Comparison of ENCODE assay signal across 17 cellular contexts in the genomic region with DNA sequence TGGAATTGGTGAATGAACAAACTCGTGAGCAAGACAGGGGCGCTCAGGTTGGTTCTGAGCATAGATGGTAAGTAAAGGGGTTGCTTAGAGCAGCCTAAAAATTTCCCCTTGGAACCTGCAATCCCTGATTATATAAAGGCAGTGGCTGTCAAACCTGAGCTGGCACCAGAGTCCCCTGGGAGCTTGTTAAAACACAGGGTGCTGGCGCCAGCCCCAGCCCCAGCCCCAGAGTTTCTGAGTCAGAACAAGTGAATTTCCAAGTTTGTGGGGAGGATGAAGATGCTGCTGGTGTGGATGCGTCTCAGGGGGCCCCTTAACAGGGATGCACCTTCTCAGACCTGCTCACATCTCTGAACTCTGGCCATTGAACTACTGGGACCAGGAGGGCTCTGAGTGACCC. TPM values are rescaled to one million over a fixed set of nuclear protein-coding genes. Genes with fewer than 3 reads are reported as not detected.
DNase-seq lines count a peak whose midpoint lies in the region; ATAC-seq and TF ChIP-seq lines count a peak whose summit lies in the region.
"Had no signal": no experiment of that assay in that cellular context is flagged by ENCODE, and none has a peak within 500 bp of the region (broad histone marks: within the 10 kb centered on the region; RNA-seq: fewer than 3 reads in every experiment).

No MANE protein-coding gene starts in this region.

- no peaks in the 10 kb centered on the region for H3K9me3 Mint-ChIP-seq in MCF 10A (ENCODE audit: unreplicated experiment)
- no peaks in the 10 kb centered on the region for H3K9me3 Mint-ChIP-seq in natural killer cell treated with Interleukin-12 subunit alpha and Interleukin-12 subunit beta and Interleukin-15 and Interleukin-18, amount 100 ng/mL, for 72 hours
- H3K9me3 Mint-ChIP-seq: CD8-positive, alpha-beta T cell had no signal

- DNase-seq in MCF 10A (ENCODE audit: unreplicated experiment): peak; percentile 32
- no peak for DNase-seq in breast epithelium (ENCODE audit: low spot score in 2 of 2)
- DNase-seq in NCI-H69 (lab: John Stamatoyannopoulos, UW): peak; percentile 10
- DNase-seq in osteoblast (ENCODE audit: insufficient read length, low spot score, missing footprints): no peak
- no peak for DNase-seq in DMS79 (lab: John Stamatoyannopoulos, UW)
- DNase-seq in natural killer cell treated with Interleukin-12 subunit alpha and Interleukin-12 subunit beta and Interleukin-15 and Interleukin-18, amount 100 ng/mL, for 72 hours (ENCODE audit: low spot score): no peak
- DNase-seq: CD8-positive, alpha-beta T cell; DND-41; GDM1; MV-4-11; NCI-H1436 treated with DMSO at 0.1 percent for 48 hours; NCI-H2081 treated with DMSO at 0.1 percent for 48 hours; NCI-H510A treated with DMSO at 0.1 percent for 48 hours had no signal

- H3K36me3 Mint-ChIP-seq in MCF 10A (ENCODE audit: insufficient read depth, unreplicated experiment): peaks cover 5% of the 10 kb centered on the region
- no peaks in the 10 kb centered on the region for H3K36me3 Mint-ChIP-seq in natural killer cell treated with Interleukin-12 subunit alpha and Interleukin-12 subunit beta and Interleukin-15 and Interleukin-18, amount 100 ng/mL, for 72 hours
- H3K36me3 Mint-ChIP-seq: CD8-positive, alpha-beta T cell had no signal

- no peak overlapping the region for H2AFZ ChIP-seq in osteoblast (ENCODE audit: low read length)

- H3K27me3 Mint-ChIP-seq in MCF 10A (ENCODE audit: insufficient read depth, unreplicated experiment): peaks cover 17% of the 10 kb centered on the region
- H3K27me3 Mint-ChIP-seq in natural killer cell treated with Interleukin-12 subunit alpha and Interleukin-12 subunit beta and Interleukin-15 and Interleukin-18, amount 100 ng/mL, for 72 hours: peaks cover 9 to 28% of the 10 kb centered on the region in 2 donors

- H3K4me2 ChIP-seq in osteoblast (ENCODE audit: insufficient read depth, low read length): no peak overlapping the region

- H3K27ac ChIP-seq in breast epithelium (no peak overlapping the region), osteoblast (ENCODE audit: low read depth, low read length) (peak overlapping the region; percentile 8)

- BruUV-seq in MCF 10A (replicated peaks; lab: Mats Ljungman, UMichigan): no TSS peak

- intact Hi-C loops in MCF 10A (cut with micrococcal nuclease) (no loop called here), breast epithelium (cut with DNase I; ENCODE audit: low total_unique reads) (no loop called here)

- H3K4me3 Mint-ChIP-seq in MCF 10A (ENCODE audit: unreplicated experiment): no peak overlapping the region
- no peak overlapping the region for H3K4me3 Mint-ChIP-seq in natural killer cell treated with Interleukin-12 subunit alpha and Interleukin-12 subunit beta and Interleukin-15 and Interleukin-18, amount 100 ng/mL, for 72 hours
- H3K4me3 Mint-ChIP-seq: B cell; CD8-positive, alpha-beta T cell had no signal

- no peaks in the 10 kb centered on the region for H3K4me1 Mint-ChIP-seq in MCF 10A (ENCODE audit: insufficient read depth, unreplicated experiment)
- peaks cover 0 to 10% of the 10 kb centered on the region in 2 donors for H3K4me1 Mint-ChIP-seq in natural killer cell treated with Interleukin-12 subunit alpha and Interleukin-12 subunit beta and Interleukin-15 and Interleukin-18, amount 100 ng/mL, for 72 hours (ENCODE audit: low read depth in 2 of 2)
- H3K4me1 Mint-ChIP-seq: B cell had no signal

- H3K36me3 ChIP-seq in breast epithelium (no peaks in the 10 kb centered on the region), osteoblast (ENCODE audit: insufficient read depth, low read length) (peaks cover 96% of the 10 kb centered on the region)

- no peak for ATAC-seq in natural killer cell treated with Interleukin-12 subunit alpha and Interleukin-12 subunit beta and Interleukin-15 and Interleukin-18, amount 100 ng/mL, for 72 hours
- ATAC-seq in GM21381 (IDR thresholded peaks at IDR 0.05; ENCODE audit: unreplicated experiment): no peak
- ATAC-seq: CD8-positive, alpha-beta T cell; GM12878; Panc1 had no signal

- POLR2A ChIA-PET in MCF 10A (lab: Yijun Ruan, JAX): no interaction called here

- H4K20me1 ChIP-seq in osteoblast (ENCODE audit: insufficient read depth, low read length): peaks cover 22% of the 10 kb centered on the region

- TF ChIP-seq CTCF in MCF 10A (IDR thresholded peaks at IDR 0.05; ENCODE audit: unreplicated experiment) (no peak), breast epithelium (IDR thresholded peaks at IDR 0.05) (no peak), osteoblast (IDR thresholded peaks at IDR 0.05; ENCODE audit: extremely low read depth, low read depth, low read length) (no peak)

- no peak overlapping the region for H3K4me3 ChIP-seq in breast epithelium
- no peak overlapping the region for H3K4me3 ChIP-seq in osteoblast (ENCODE audit: insufficient read depth, low read length)
- H3K4me3 ChIP-seq: GM12878 had no signal

- TF ChIP-seq POLR2A in breast epithelium (IDR thresholded peaks at IDR 0.05): no peak

- no peaks in the 10 kb centered on the region for H3K9me3 ChIP-seq in breast epithelium
- H3K9me3 ChIP-seq in osteoblast (ENCODE audit: low read depth, low read length): no peaks in the 10 kb centered on the region

- H3K27me3 ChIP-seq in breast epithelium: no peaks in the 10 kb centered on the region
- H3K27me3 ChIP-seq in osteoblast (ENCODE audit: insufficient read depth, low read length): no peaks in the 10 kb centered on the region

- no peaks in the 10 kb centered on the region for H3K79me2 ChIP-seq in osteoblast (ENCODE audit: insufficient read depth, low read length)

- CTCF ChIA-PET in MCF 10A (lab: Yijun Ruan, JAX): interaction anchor here (0.5 kb wide), 1 partner anchor 59 kb away, joined by 3 read pairs; no protein-coding TSS in a partner anchor

- H3K27ac Mint-ChIP-seq in MCF 10A (ENCODE audit: low read depth, unreplicated experiment): no peak overlapping the region
- no peak overlapping the region for H3K27ac Mint-ChIP-seq in natural killer cell treated with Interleukin-12 subunit alpha and Interleukin-12 subunit beta and Interleukin-15 and Interleukin-18, amount 100 ng/mL, for 72 hours
- H3K27ac Mint-ChIP-seq: B cell had no signal

- H3K4me1 ChIP-seq in breast epithelium (no peaks in the 10 kb centered on the region), osteoblast (ENCODE audit: insufficient read depth, low read length) (peaks cover 13% of the 10 kb centered on the region)

RNA-seq across cellular contexts. Expression of a gene that starts 48.2 kb away (rescaled TPM):
- total RNA-seq in MCF 10A (2022) (50.7 and 70.2 TPM in 2 replicates), breast epithelium (10 to 100 TPM; 48.5 to 82.7 (median 60.0) TPM), osteoblast (35.5 and 41.5 TPM in 2 replicates)
- total RNA-seq in natural killer cell treated with Interleukin-12 subunit alpha and Interleukin-12 subunit beta and Interleukin-15 and Interleukin-18, amount 100 ng/mL, for 72 hours: 10 to 100 TPM; 47.9 to 49.7 TPM

Comparison
In these comparisons a context has a peak if more than half of its experiments do, and no peak if none do; other contexts are left out.
1. DNase-seq: peak in MCF 10A (single experiment) and NCI-H69 (single experiment); none in breast epithelium (0 of 2), osteoblast (single experiment), DMS79 (single experiment) and natural killer cell treated with Interleukin-12 subunit alpha and Interleukin-12 subunit beta and Interleukin-15 and Interleukin-18, amount 100 ng/mL, for 72 hours (single experiment).